8 cellular contexts compared by ENCODE assay signal in the genomic region with DNA sequence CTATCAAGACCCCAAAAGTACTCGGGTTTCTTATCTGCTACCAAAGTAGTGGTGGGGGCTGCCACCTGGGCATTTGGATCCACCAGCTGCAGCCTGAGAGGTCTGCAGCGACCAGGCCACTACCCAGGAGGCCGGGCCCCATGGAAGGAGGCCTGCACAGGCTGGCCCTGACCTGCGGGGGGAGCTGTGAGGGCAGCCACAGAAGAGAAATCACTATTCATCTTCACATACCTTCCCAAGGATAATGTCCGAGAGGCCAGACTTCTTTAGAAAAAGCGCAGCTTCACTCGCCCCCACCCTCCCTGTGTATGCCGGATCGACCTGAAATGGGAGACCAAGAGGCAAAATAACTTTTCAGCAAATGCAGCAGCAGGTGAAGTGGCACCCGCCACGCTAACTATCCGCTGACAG. TPM values are rescaled to one million over a fixed set of nuclear protein-coding genes. Genes with fewer than 3 reads are reported as not detected.
DNase-seq lines count a peak whose midpoint lies in the region; ATAC-seq and TF ChIP-seq lines count a peak whose summit lies in the region.

No MANE protein-coding gene starts in this region.

- no peak overlapping the region for H3K4me3 ChIP-seq in H7 (ENCODE audit: insufficient read depth, low read depth, low read length)

- POLR2A ChIA-PET in activated B cell treated with CpG ODN at 0.5 μM for 24 hours (lab: Charles Lee) = interaction anchor here (0.7 to 2.4 kb wide), 10 partner anchors 45 to 825 kb away, joined by 3 to 14 read pairs (median 4); a partner anchor contains a TSS

- H3K36me3 ChIP-seq in H7 (replicated peaks; ENCODE audit: control insufficient read depth, insufficient read depth, low read length) = peaks cover 8% of the 10 kb centered on the region

- TF ChIP-seq CTCF in activated B cell treated with CpG ODN at 0.5 μM for 24 hours (IDR thresholded peaks at IDR 0.05) = no peak

- H3K27me3 Mint-ChIP-seq in activated B cell treated with CpG ODN at 0.5 μM for 24 hours = no peaks in the 10 kb centered on the region

- peaks cover 2% of the 10 kb centered on the region for H3K9me3 Mint-ChIP-seq in activated B cell treated with CpG ODN at 0.5 μM for 24 hours

- intact Hi-C loops in activated B cell treated with CpG ODN at 0.5 μM for 24 hours (cut with micrococcal nuclease) = loop anchor here (1.0 to 2.0 kb wide), 2 partner anchors 9 to 73 kb away; no protein-coding TSS in a partner anchor

- H3K4me3 Mint-ChIP-seq in activated B cell treated with CpG ODN at 0.5 μM for 24 hours = no peak overlapping the region

- ATAC-seq in activated B cell treated with CpG ODN at 0.5 μM for 24 hours (ENCODE audit: low read depth) (no peak), GM19395 (IDR thresholded peaks at IDR 0.05; ENCODE audit: unreplicated experiment) (no peak)

- peaks cover 47% of the 10 kb centered on the region for H3K36me3 Mint-ChIP-seq in activated B cell treated with CpG ODN at 0.5 μM for 24 hours (ENCODE audit: low read depth)

- DNase-seq in AML-193 (lab: John Stamatoyannopoulos, UW) (peak; percentile 22 to 27), H7 (peak; percentile 92), activated B cell treated with CpG ODN at 0.5 μM for 24 hours (no peak), iris pigment epithelial cell (ENCODE audit: low read depth) (peak; percentile 31), SIG-M5 (lab: John Stamatoyannopoulos, UW) (no peak), NCI-H1048 (lab: John Stamatoyannopoulos, UW) (no peak)
- no peak for DNase-seq in activated effector memory CD4-positive, alpha-beta T cell treated with anti-CD3 and anti-CD28 coated beads, Interleukin-2, amount 50 U/mL, for 16 hours

- H3K27me3 ChIP-seq in H7 (ENCODE audit: control insufficient read depth, insufficient read depth, low read length) = no peaks in the 10 kb centered on the region

- CTCF ChIA-PET in activated B cell treated with CpG ODN at 0.5 μM for 24 hours (lab: Charles Lee) = interaction anchor here (1.1 to 2.6 kb wide), 5 partner anchors 25 to 256 kb away, joined by 3 to 6 read pairs (median 3); a partner anchor contains a TSS

- peak overlapping the region; percentile 95 for H3K27ac Mint-ChIP-seq in activated B cell treated with CpG ODN at 0.5 μM for 24 hours

- peaks cover 82% of the 10 kb centered on the region for H3K4me1 Mint-ChIP-seq in activated B cell treated with CpG ODN at 0.5 μM for 24 hours

RNA-seq across cellular contexts. Expression of a gene that starts 30.1 kb away (rescaled TPM):
- 12.3 and 13.1 TPM in 2 replicates for total RNA-seq in H7 (2014; rRNA removed; shearing (Covaris generic))
- total RNA-seq in activated B cell treated with CpG ODN at 0.5 μM for 24 hours = 81.0 and 86.3 TPM in 2 replicates

RNA-seq across cellular contexts. Expression of a gene that starts 54.3 kb away (rescaled TPM):
- 0.52 and 0.97 TPM in 2 replicates for total RNA-seq in H7 (2014; rRNA removed; shearing (Covaris generic))
- not detected in 2 replicates for total RNA-seq in activated B cell treated with CpG ODN at 0.5 μM for 24 hours

RNA-seq across cellular contexts. Expression of a gene that starts 54.5 kb away (rescaled TPM):
- 3.6 and 4.7 TPM in 2 replicates for total RNA-seq in H7 (2014; rRNA removed; shearing (Covaris generic))
- total RNA-seq in activated B cell treated with CpG ODN at 0.5 μM for 24 hours = 5.9 and 7.1 TPM in 2 replicates

Comparison
In these comparisons a context has a peak if more than half of its experiments do, and no peak if none do; other contexts are left out.
1. DNase-seq: peak in AML-193 (2 of 2), H7 (single experiment) and iris pigment epithelial cell (single experiment); none in activated B cell treated with CpG ODN at 0.5 μM for 24 hours (single experiment), activated effector memory CD4-positive, alpha-beta T cell treated with anti-CD3 and anti-CD28 coated beads, Interleukin-2, amount 50 U/mL, for 16 hours (single experiment), SIG-M5 (single experiment) and NCI-H1048 (single experiment).